In genomic region chr11:69013009-69013951, GRCh38 we compare ENCODE assay signal across 9 cellular contexts. TPM values are rescaled to one million over a fixed set of nuclear protein-coding genes. Genes with fewer than 3 reads are reported as not detected.
DNase-seq lines count a peak whose midpoint lies in the region; ATAC-seq and TF ChIP-seq lines count a peak whose summit lies in the region.
"Had no signal": no experiment of that assay in that cellular context is flagged by ENCODE, and none has a peak within 500 bp of the region (broad histone marks: within the 10 kb centered on the region; RNA-seq: fewer than 3 reads in every experiment).

A gene with protein sequence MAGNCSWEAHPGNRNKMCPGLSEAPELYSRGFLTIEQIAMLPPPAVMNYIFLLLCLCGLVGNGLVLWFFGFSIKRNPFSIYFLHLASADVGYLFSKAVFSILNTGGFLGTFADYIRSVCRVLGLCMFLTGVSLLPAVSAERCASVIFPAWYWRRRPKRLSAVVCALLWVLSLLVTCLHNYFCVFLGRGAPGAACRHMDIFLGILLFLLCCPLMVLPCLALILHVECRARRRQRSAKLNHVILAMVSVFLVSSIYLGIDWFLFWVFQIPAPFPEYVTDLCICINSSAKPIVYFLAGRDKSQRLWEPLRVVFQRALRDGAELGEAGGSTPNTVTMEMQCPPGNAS (minus strand): TSS chr11:69013246. CDS start chr11:69009901, 3,345 bp downstream.

- peak within 1 kb of the TSS in 2 of 5 experiments; percentile 14 to 65 for H3K4me3 Mint-ChIP-seq in brain

- H3K9me3 Mint-ChIP-seq in brain, result peaks cover 0 to 3% (median 0%) of the 10 kb centered on the region in 5 experiments

- H3K27ac Mint-ChIP-seq in brain, result peak within 1 kb of the TSS in 4 of 5 experiments; percentile 48 to 87 (median 74)

- H3K4me1 Mint-ChIP-seq in brain, result peaks cover 49% of the 10 kb centered on the region

- peaks cover 20% of the 10 kb centered on the region for H3K27me3 Mint-ChIP-seq in brain

- H3K36me3 Mint-ChIP-seq in brain, result no peaks in the 10 kb centered on the region

- ATAC-seq in GM18502 (IDR thresholded peaks at IDR 0.05; ENCODE audit: poor library complexity, unreplicated experiment) (no peak), HG03469 (IDR thresholded peaks at IDR 0.05; ENCODE audit: unreplicated experiment) (no peak), left lobe of liver (no peak)

- peak; percentile 39 to 53 for TF ChIP-seq CTCF in brain (conservative IDR thresholded peaks at IDR 0.05)

- DNase-seq in DMS 273 (lab: John Stamatoyannopoulos, UW; ENCODE audit: unreplicated experiment), result peak; percentile 45
- DNase-seq in DMS 273 treated with DMSO at 0.1 percent for 48 hours (lab: John Stamatoyannopoulos, UW), result no peak
- DNase-seq in islet precursor cell, result peak; percentile 84
- peak; percentile 90 for DNase-seq in stromal cell of bone marrow (ENCODE audit: low read depth)
- no peak for DNase-seq in left lobe of liver (ENCODE audit: low spot score)
- DNase-seq: SHP77 had no signal

RNA-seq across cellular contexts. Expression of the gene that starts here (rescaled TPM):
- polyA plus RNA-seq in brain (ENCODE audit: insufficient read depth, low read depth, low replicate concordance), result 2.3 TPM
- 3.4 TPM for total RNA-seq in left lobe of liver

Comparison
In these comparisons a context has a peak if more than half of its experiments do, and no peak if none do; other contexts are left out.
1. DNase-seq: peak in DMS 273 (single experiment), islet precursor cell (single experiment) and stromal cell of bone marrow (single experiment); none in DMS 273 treated with DMSO at 0.1 percent for 48 hours (single experiment) and left lobe of liver (single experiment).